9 cellular contexts compared by ENCODE assay signal in genomic region chr12:47636908-47637780, GRCh38.
DNase-seq lines count a peak whose midpoint lies in the region; ATAC-seq and TF ChIP-seq lines count a peak whose summit lies in the region.
"Had no signal": no experiment of that assay in that cellular context is flagged by ENCODE, and none has a peak within 500 bp of the region (broad histone marks: within the 10 kb centered on the region; RNA-seq: fewer than 3 reads in every experiment).

No MANE protein-coding gene starts in this region.

- no peak for ATAC-seq in HG03039 (IDR thresholded peaks at IDR 0.05; ENCODE audit: unreplicated experiment)

- H3K4me1 Mint-ChIP-seq in activated CD4-positive, alpha-beta T cell treated with anti-CD3 and anti-CD28 coated beads, Interleukin-2, amount 10 ng/mL, durations not matched to agents 7 days and 5 days: peaks cover 4% of the 10 kb centered on the region

- H3K27me3 ChIP-seq in MG63: no peaks in the 10 kb centered on the region

- TF ChIP-seq CTCF in fibroblast of villous mesenchyme (IDR thresholded peaks at IDR 0.05; ENCODE audit: insufficient read depth, low read depth, low read length): peak; percentile 68

- peak; percentile 73 for DNase-seq in DMS53 treated with DMSO at 0.1 percent for 48 hours (lab: John Stamatoyannopoulos, UW; ENCODE audit: unreplicated experiment)
- DNase-seq in MG63: peak; percentile 12
- peak; percentile 38 for DNase-seq in activated CD4-positive, alpha-beta T cell treated with anti-CD3 and anti-CD28 coated beads, Interleukin-2, amount 10 ng/mL, durations not matched to agents 7 days and 5 days
- DNase-seq in fibroblast of villous mesenchyme (ENCODE audit: low read depth): no peak
- DNase-seq in stimulated activated CD4-positive, alpha-beta T cell treated with anti-CD3 and anti-CD28 coated beads, Interleukin-2, amount 100 ng/mL, for 48 hours: peak; percentile 45 to 46
- DNase-seq in NCI-H2196 treated with DMSO at 0.1 percent for 48 hours (lab: John Stamatoyannopoulos, UW; ENCODE audit: unreplicated experiment): no peak
- no peak for DNase-seq in NCI-H446 treated with DMSO at 0.1 percent for 48 hours (lab: John Stamatoyannopoulos, UW)

- POLR2A ChIA-PET in activated CD4-positive, alpha-beta T cell treated with anti-CD3 and anti-CD28 coated beads, Interleukin-2, amount 10 ng/mL, durations not matched to agents 7 days and 5 days (lab: Charles Lee): no interaction called here

- peaks cover 7% of the 10 kb centered on the region for H3K9me3 ChIP-seq in MG63

- no peaks in the 10 kb centered on the region for H3K27me3 Mint-ChIP-seq in activated CD4-positive, alpha-beta T cell treated with anti-CD3 and anti-CD28 coated beads, Interleukin-2, amount 10 ng/mL, durations not matched to agents 7 days and 5 days

- CTCF ChIA-PET in activated CD4-positive, alpha-beta T cell treated with anti-CD3 and anti-CD28 coated beads, Interleukin-2, amount 10 ng/mL, durations not matched to agents 7 days and 5 days (lab: Charles Lee): interaction anchor here (0.6 to 1.7 kb wide), 15 partner anchors 10 to 980 kb away, joined by 3 to 5 read pairs (median 3); no protein-coding TSS in a partner anchor

- no peak overlapping the region for H3K4me3 ChIP-seq in MG63
- H3K4me3 ChIP-seq in fibroblast of villous mesenchyme (ENCODE audit: low read depth, low read length): no peak overlapping the region
- H3K4me3 ChIP-seq: SK-N-MC had no signal

- peaks cover 15% of the 10 kb centered on the region for H3K36me3 ChIP-seq in MG63

- peaks cover 51% of the 10 kb centered on the region for H3K9me3 Mint-ChIP-seq in activated CD4-positive, alpha-beta T cell treated with anti-CD3 and anti-CD28 coated beads, Interleukin-2, amount 10 ng/mL, durations not matched to agents 7 days and 5 days

- H3K4me3 Mint-ChIP-seq in activated CD4-positive, alpha-beta T cell treated with anti-CD3 and anti-CD28 coated beads, Interleukin-2, amount 10 ng/mL, durations not matched to agents 7 days and 5 days: no peak overlapping the region

- H3K36me3 Mint-ChIP-seq in activated CD4-positive, alpha-beta T cell treated with anti-CD3 and anti-CD28 coated beads, Interleukin-2, amount 10 ng/mL, durations not matched to agents 7 days and 5 days (ENCODE audit: low read depth): peaks cover 61% of the 10 kb centered on the region

- no peak overlapping the region for H3K27ac Mint-ChIP-seq in activated CD4-positive, alpha-beta T cell treated with anti-CD3 and anti-CD28 coated beads, Interleukin-2, amount 10 ng/mL, durations not matched to agents 7 days and 5 days

Comparison
In these comparisons a context has a peak if more than half of its experiments do, and no peak if none do; other contexts are left out.
1. DNase-seq: peak in DMS53 treated with DMSO at 0.1 percent for 48 hours (single experiment), MG63 (single experiment), activated CD4-positive, alpha-beta T cell treated with anti-CD3 and anti-CD28 coated beads, Interleukin-2, amount 10 ng/mL, durations not matched to agents 7 days and 5 days (single experiment) and stimulated activated CD4-positive, alpha-beta T cell treated with anti-CD3 and anti-CD28 coated beads, Interleukin-2, amount 100 ng/mL, for 48 hours (2 of 2); none in fibroblast of villous mesenchyme (single experiment), NCI-H2196 treated with DMSO at 0.1 percent for 48 hours (single experiment) and NCI-H446 treated with DMSO at 0.1 percent for 48 hours (single experiment).